In the genomic region with DNA sequence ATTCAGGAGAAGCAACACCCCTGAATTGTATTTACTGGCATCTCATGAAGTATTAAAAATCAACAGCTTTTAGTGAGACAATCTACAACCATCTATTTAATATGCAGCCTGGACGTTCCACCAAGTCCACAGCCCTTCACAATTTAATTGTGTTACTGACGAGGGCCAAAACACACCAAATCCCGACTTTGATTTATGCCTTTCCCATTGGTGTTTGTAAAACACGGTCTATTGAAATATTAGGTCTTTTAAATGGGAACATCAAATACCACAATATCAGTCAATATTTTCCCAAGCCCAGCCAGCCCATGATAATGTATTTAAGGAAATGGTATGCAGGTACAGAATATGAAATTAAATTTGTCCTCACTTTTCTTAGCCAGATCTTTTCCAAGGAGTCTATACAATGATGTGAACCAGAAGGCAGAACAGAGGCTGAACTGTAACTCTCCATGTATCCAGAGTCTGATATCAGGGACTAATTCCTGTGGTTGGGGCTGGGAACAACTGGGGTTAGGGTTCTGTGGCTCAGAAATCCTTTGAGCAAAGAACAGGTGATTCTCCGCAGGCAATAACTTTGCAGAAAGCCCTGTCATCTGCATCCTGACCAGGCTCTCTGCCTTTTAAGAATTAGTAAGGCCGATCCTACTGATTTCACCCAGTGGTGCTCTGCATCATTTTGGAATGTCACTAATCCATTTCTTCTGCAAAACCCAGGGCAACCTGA, we compare ENCODE assay signal across 26 cellular contexts.
"Had no signal": no experiment of that assay in that cellular context is flagged by ENCODE, and none has a peak within 500 bp of the region (broad histone marks: within the 10 kb centered on the region; RNA-seq: fewer than 3 reads in every experiment).

No MANE protein-coding gene starts in this region.

- H3K4me3 Mint-ChIP-seq: immature natural killer cell; natural killer cell; stimulated activated memory B cell treated with anti-CD40 and anti-IgM and Interleukin-4, amounts not matched to agents 10 μg/mL and 1 μg/mL and 100 μg/mL, for 72 hours; type B pancreatic cell had no signal

- H3K4me3 ChIP-seq: dorsolateral prefrontal cortex, gastroesophageal sphincter, heart right ventricle, left ventricle myocardium inferior, lower lobe of right lung, pancreas, sigmoid colon, skin epidermis, spleen, testis, tibial artery had no signal

- H3K4me1 Mint-ChIP-seq: immature natural killer cell; natural killer cell; stimulated activated memory B cell treated with anti-CD40 and anti-IgM and Interleukin-4, amounts not matched to agents 10 μg/mL and 1 μg/mL and 100 μg/mL, for 72 hours had no signal

- H3K9me3 ChIP-seq: gastroesophageal sphincter, heart right ventricle, left ventricle myocardium inferior, lower lobe of right lung, neutrophil, pancreas, sigmoid colon, spleen, testis, tibial artery had no signal

- H3K27ac ChIP-seq: dorsolateral prefrontal cortex, gastroesophageal sphincter, left ventricle myocardium inferior, lower lobe of right lung, neutrophil, sigmoid colon, skin epidermis, spleen, testis, tibial artery had no signal

- H3K27ac Mint-ChIP-seq: immature natural killer cell; natural killer cell; stimulated activated memory B cell treated with anti-CD40 and anti-IgM and Interleukin-4, amounts not matched to agents 10 μg/mL and 1 μg/mL and 100 μg/mL, for 72 hours; type B pancreatic cell had no signal

- H3K27me3 Mint-ChIP-seq: type B pancreatic cell had no signal

- H3K27me3 ChIP-seq: dorsolateral prefrontal cortex, gastroesophageal sphincter, heart right ventricle, pancreas, sigmoid colon, testis, tibial artery had no signal

- DNase-seq: dorsolateral prefrontal cortex; effector CD4-positive, alpha-beta T cell; foreskin fibroblast; heart right ventricle; hypothalamus; immature natural killer cell; islet precursor cell; kidney glomerular epithelial cell; left colon; left ventricle myocardium inferior; lower lobe of right lung; natural killer cell; pancreas; sigmoid colon; spleen; stimulated activated CD4-positive, alpha-beta T cell treated with anti-CD3 and anti-CD28 coated beads, Interleukin-4, amount 100 ng/mL, for 4 hours; stimulated activated naive CD8-positive, alpha-beta T cell treated with anti-CD3 and anti-CD28 coated beads, Interleukin-15, Interleukin-2, amounts not matched to agents 100 U/mL and 50 U/mL, for 24 hours; substantia nigra; testis; tibial artery had no signal

- H3K4me1 ChIP-seq: testis had no signal

- FAIRE-seq: colon, pancreas had no signal

- H3K36me3 ChIP-seq: heart right ventricle, left ventricle myocardium inferior, lower lobe of right lung, neutrophil, pancreas, sigmoid colon, spleen, tibial artery had no signal

- H3K36me3 Mint-ChIP-seq: immature natural killer cell; natural killer cell; stimulated activated memory B cell treated with anti-CD40 and anti-IgM and Interleukin-4, amounts not matched to agents 10 μg/mL and 1 μg/mL and 100 μg/mL, for 72 hours; type B pancreatic cell had no signal

- ATAC-seq: gastroesophageal sphincter; heart right ventricle; left colon; lower lobe of right lung; natural killer cell; pancreas; stimulated activated memory B cell treated with anti-CD40 and anti-IgM and Interleukin-4, amounts not matched to agents 10 μg/mL and 1 μg/mL and 100 μg/mL, for 72 hours; stimulated activated naive CD8-positive, alpha-beta T cell treated with anti-CD3 and anti-CD28 coated beads, Interleukin-15, Interleukin-2, amounts not matched to agents 100 U/mL and 50 U/mL, for 24 hours had no signal

- H3K9me3 Mint-ChIP-seq: immature natural killer cell; natural killer cell; stimulated activated memory B cell treated with anti-CD40 and anti-IgM and Interleukin-4, amounts not matched to agents 10 μg/mL and 1 μg/mL and 100 μg/mL, for 72 hours; type B pancreatic cell had no signal
